Comparison of ENCODE assay signal across 17 cellular contexts in genomic region chr1:104018922-104019674, GRCh38.
DNase-seq lines count a peak whose midpoint lies in the region; ATAC-seq, FAIRE-seq and TF ChIP-seq lines count a peak whose summit lies in the region.
"Had no signal": no experiment of that assay in that cellular context is flagged by ENCODE, and none has a peak within 500 bp of the region (broad histone marks: within the 10 kb centered on the region; RNA-seq: fewer than 3 reads in every experiment).

No MANE protein-coding gene starts in this region.

- H3K23ac ChIP-seq in H1 (ENCODE audit: insufficient read length) = no peak overlapping the region

- ATAC-seq in GM18511 (IDR thresholded peaks at IDR 0.05; ENCODE audit: unreplicated experiment) (peak; percentile 58), HG03280 (IDR thresholded peaks at IDR 0.05; ENCODE audit: unreplicated experiment) (peak; percentile 66), left lobe of liver (no peak)
- ATAC-seq in stimulated activated naive B cell treated with anti-CD40 and anti-IgM and Interleukin-4, amounts not matched to agents 10 μg/mL and 1 μg/mL and 100 μg/mL, for 72 hours (replicated peaks) = peak; percentile 29 to 33
- ATAC-seq: Panc1 had no signal

- H3K14ac ChIP-seq in H1 (ENCODE audit: insufficient read length) = no peak overlapping the region

- no peak overlapping the region for H4K5ac ChIP-seq in H1 (ENCODE audit: insufficient read length, low read depth, low read length)

- peak in 2 of 3 experiments; percentile 20 to 43; a peak in 2 of 4 replicates for TF ChIP-seq CTCF in H1 (IDR thresholded peaks at IDR 0.05; ENCODE audit: control extremely low read depth in 1 of 3, insufficient read depth in 1 of 3, low read depth in 1 of 3, low read length in 3 of 3)
- no peak for TF ChIP-seq CTCF in OCI-LY7 (conservative IDR thresholded peaks at IDR 0.05; ENCODE audit: low read length)

- DNase-seq in H1 (ENCODE audit: low read depth in 1 of 2, low spot score in 2 of 2) = no peak
- DNase-seq in stimulated activated naive B cell treated with anti-CD40 and anti-IgM and Interleukin-4, amounts not matched to agents 10 μg/mL and 1 μg/mL and 100 μg/mL, for 72 hours = no peak
- DNase-seq in OCI-LY7 (ENCODE audit: low spot score) = no peak
- DNase-seq in glomerular visceral epithelial cell (ENCODE audit: extremely low spot score) = no peak
- no peak for DNase-seq in left lobe of liver (ENCODE audit: low spot score)
- DNase-seq: AML-193, COR-L47, EL, NCI-H1092 treated with DMSO at 0.1 percent for 48 hours, NCI-H510A treated with DMSO at 0.1 percent for 48 hours, NCI-H82, SK-N-SH, T-helper 1 cell had no signal

- H3K4me1 Mint-ChIP-seq in stimulated activated naive B cell treated with anti-CD40 and anti-IgM and Interleukin-4, amounts not matched to agents 10 μg/mL and 1 μg/mL and 100 μg/mL, for 72 hours = no peaks in the 10 kb centered on the region

- H3K4me3 ChIP-seq in H1 (ENCODE audit: extremely low read depth in 1 of 4, insufficient read depth in 2 of 4, low read depth in 3 of 4, low read length in 4 of 4) (no peak overlapping the region), OCI-LY7 (ENCODE audit: low read depth, low read length, poor library complexity, severe bottlenecking) (no peak overlapping the region)
- H3K4me3 ChIP-seq: HAP-1 had no signal

- TF ChIP-seq POLR2A in H1 (IDR thresholded peaks at IDR 0.05; ENCODE audit: control extremely low read depth in 1 of 2, low read depth in 2 of 2, low read length in 2 of 2) = no peak

- no peak overlapping the region for H3K4ac ChIP-seq in H1 (replicated peaks; ENCODE audit: insufficient read length, low read depth, low read length)

- no peak overlapping the region for H4K8ac ChIP-seq in H1 (ENCODE audit: extremely low read depth, insufficient read depth, low read length)

- CTCF ChIA-PET in H1 (lab: Charles Lee; ENCODE audit: partially characterized antibody) (interaction anchor here (0.6 to 2.0 kb wide), 13 partner anchors 10 to 262 kb away, joined by 3 to 7 read pairs (median 3); no protein-coding TSS in a partner anchor), OCI-LY7 (lab: Charles Lee; ENCODE audit: unreplicated experiment) (no interaction called here)

- no peak overlapping the region for H3K56ac ChIP-seq in H1 (replicated peaks; ENCODE audit: insufficient read length, low read depth, low read length)

- H3K79me2 ChIP-seq in H1 (ENCODE audit: control insufficient read depth in 1 of 2, insufficient read depth in 2 of 2, low read length in 2 of 2) = no peaks in the 10 kb centered on the region
- no peaks in the 10 kb centered on the region for H3K79me2 ChIP-seq in OCI-LY7 (ENCODE audit: insufficient read depth, low read depth, low read length)

- intact Hi-C loops in OCI-LY7 (cut with micrococcal nuclease; ENCODE audit: unreplicated experiment) = no loop called here

- no TSS peak for BruUV-seq in OCI-LY7 (replicated peaks; lab: Mats Ljungman, UMichigan)

- H3K4me2 ChIP-seq in H1 (ENCODE audit: insufficient read depth in 1 of 2, low read depth in 2 of 2, low read length in 2 of 2) (no peak overlapping the region), OCI-LY7 (ENCODE audit: low read length) (no peak overlapping the region)
- H3K4me2 ChIP-seq: SK-N-SH had no signal

- no peak overlapping the region for H3K9ac ChIP-seq in H1 (replicated peaks in 1 of 4; ENCODE audit: extremely low read depth in 1 of 4, low read depth in 3 of 4, low read length in 3 of 4)
- H3K9ac ChIP-seq: SK-N-SH had no signal

- H2BK12ac ChIP-seq in H1 (ENCODE audit: low read depth, low read length) = no peak overlapping the region

- H2AFZ ChIP-seq in H1 (ENCODE audit: low read length) (no peak overlapping the region), OCI-LY7 (ENCODE audit: low read length) (no peak overlapping the region)

- H2BK120ac ChIP-seq in H1 (replicated peaks; ENCODE audit: low read depth, low read length) = no peak overlapping the region

- no peaks in the 10 kb centered on the region for H3K27me3 Mint-ChIP-seq in stimulated activated naive B cell treated with anti-CD40 and anti-IgM and Interleukin-4, amounts not matched to agents 10 μg/mL and 1 μg/mL and 100 μg/mL, for 72 hours

- H4K91ac ChIP-seq in H1 (replicated peaks; ENCODE audit: insufficient read length, low read length) = no peak overlapping the region

- 100% methylated on average over 1 of the region's 1 CpG; no CpG with 5 or more reads in 1 of the 2 experiments for WGBS in H1 (ENCODE audit: extremely low coverage in 1 of 2, insufficient coverage in 1 of 2, insufficient read length in 1 of 2, insufficient replicate concordance in 2 of 2, low coverage in 1 of 2, low lambda C conversion rate in 2 of 2, missing lambda C conversion rate in 1 of 2), 2 experiments

- no peaks in the 10 kb centered on the region for H3K23me2 ChIP-seq in H1 (ENCODE audit: low read depth, low read length)

- no peaks in the 10 kb centered on the region for H3K79me1 ChIP-seq in H1 (ENCODE audit: low read depth, low read length)

- no peak overlapping the region for H2BK20ac ChIP-seq in H1 (ENCODE audit: low read length)

- H4K20me1 ChIP-seq in H1 (replicated peaks in 1 of 2; ENCODE audit: control insufficient read depth in 1 of 2, insufficient read depth in 2 of 2, low read length in 2 of 2) (no peaks in the 10 kb centered on the region), OCI-LY7 (ENCODE audit: insufficient read depth, low read length) (no peaks in the 10 kb centered on the region)

- H2BK15ac ChIP-seq in H1 (ENCODE audit: low read length) = no peak overlapping the region

- no peaks in the 10 kb centered on the region for H3K36me3 ChIP-seq in H1 (ENCODE audit: control insufficient read depth in 2 of 4, insufficient read depth in 4 of 4, low read length in 3 of 4)
- H3K36me3 ChIP-seq in OCI-LY7 (ENCODE audit: insufficient read depth, low read length) = no peaks in the 10 kb centered on the region
- H3K36me3 ChIP-seq: HAP-1 had no signal

- H3K4me1 ChIP-seq in H1 (replicated peaks in 1 of 4; ENCODE audit: control insufficient read depth in 3 of 4, insufficient read depth in 4 of 4, low read length in 3 of 4) = no peaks in the 10 kb centered on the region
- H3K4me1 ChIP-seq in OCI-LY7 (ENCODE audit: insufficient read depth, low read length, poor library complexity, severe bottlenecking) = no peaks in the 10 kb centered on the region
- H3K4me1 ChIP-seq: HAP-1 had no signal

- TF ChIP-seq RAD21 in H1 (IDR thresholded peaks at IDR 0.05 in 1 of 2, conservative IDR thresholded peaks at IDR 0.05 in 1 of 2; ENCODE audit: low read depth in 2 of 2, low read length in 2 of 2) = no peak; a peak in 2 of 4 replicates

- H3K18ac ChIP-seq in H1 (ENCODE audit: extremely low read depth, low read length) = no peak overlapping the region

- H3K27ac ChIP-seq in H1 (ENCODE audit: low read depth, low read length) = no peak overlapping the region
- H3K27ac ChIP-seq in OCI-LY7 (ENCODE audit: low read depth, low read length, poor library complexity, severe bottlenecking) = no peak overlapping the region

- no peak overlapping the region for H2AK5ac ChIP-seq in H1 (ENCODE audit: low read depth, low read length)

- H3K9me2 ChIP-seq in OCI-LY7 (ENCODE audit: insufficient read depth, low read length) = no peaks in the 10 kb centered on the region
- H3K9me2 ChIP-seq: SK-N-SH had no signal

- no peak overlapping the region for H3K27ac Mint-ChIP-seq in stimulated activated naive B cell treated with anti-CD40 and anti-IgM and Interleukin-4, amounts not matched to agents 10 μg/mL and 1 μg/mL and 100 μg/mL, for 72 hours

- peaks cover 3 to 4% of the 10 kb centered on the region in 2 donors for H3K9me3 Mint-ChIP-seq in stimulated activated naive B cell treated with anti-CD40 and anti-IgM and Interleukin-4, amounts not matched to agents 10 μg/mL and 1 μg/mL and 100 μg/mL, for 72 hours

- no peak overlapping the region for H3K4me3 Mint-ChIP-seq in stimulated activated naive B cell treated with anti-CD40 and anti-IgM and Interleukin-4, amounts not matched to agents 10 μg/mL and 1 μg/mL and 100 μg/mL, for 72 hours

- no peak overlapping the region for H2BK5ac ChIP-seq in H1 (ENCODE audit: low read depth, low read length)

- H3K9me3 ChIP-seq in H1 (ENCODE audit: insufficient read depth in 2 of 2, low read depth in 1 of 2, low read length in 1 of 2) = no peaks in the 10 kb centered on the region
- no peaks in the 10 kb centered on the region for H3K9me3 ChIP-seq in OCI-LY7 (ENCODE audit: low read length)
- H3K9me3 ChIP-seq: HAP-1, SK-N-SH had no signal

- no peak for FAIRE-seq in H1 (lab: Jason Lieb, UNC)

- no peaks in the 10 kb centered on the region for H3K36me3 Mint-ChIP-seq in stimulated activated naive B cell treated with anti-CD40 and anti-IgM and Interleukin-4, amounts not matched to agents 10 μg/mL and 1 μg/mL and 100 μg/mL, for 72 hours

- no peak for TF ChIP-seq EP300 in H1 (IDR thresholded peaks at IDR 0.05; ENCODE audit: borderline replicate concordance in 1 of 2, low read depth in 2 of 2, low read length in 2 of 2)

- H3K27me3 ChIP-seq in H1 (replicated peaks in 1 of 4; ENCODE audit: control insufficient read depth in 3 of 4, extremely low read depth in 1 of 4, insufficient read depth in 3 of 4, low read length in 3 of 4) = no peaks in the 10 kb centered on the region

- POLR2A ChIA-PET in H1 (lab: Charles Lee; ENCODE audit: partially characterized antibody) = no interaction called here
- POLR2A ChIA-PET in OCI-LY7 (lab: Charles Lee) = interaction anchor here (1.8 kb wide), 1 partner anchor 11 kb away, joined by 6 read pairs; no protein-coding TSS in a partner anchor

TF ChIP-seq in H1, 55 proteins besides CTCF, POLR2A, EP300 and RAD21:
- no peak for TF ChIP-seq PHF8 (conservative IDR thresholded peaks at IDR 0.05; ENCODE audit: low read depth, low read length)
- TF ChIP-seq NRF1 (IDR thresholded peaks at IDR 0.05; ENCODE audit: low read depth, low read length) = no peak
- no peak for TF ChIP-seq YY1 (IDR thresholded peaks at IDR 0.05; ENCODE audit: low read depth, low read length)
- no peak for TF ChIP-seq SIX5 (IDR thresholded peaks at IDR 0.05; ENCODE audit: low read depth, low read length)
- TF ChIP-seq SP1 (IDR thresholded peaks at IDR 0.05; ENCODE audit: low read depth, low read length) = no peak
- TF ChIP-seq SRF (IDR thresholded peaks at IDR 0.05; ENCODE audit: low read depth, low read length) = no peak
- TF ChIP-seq POU5F1 (IDR thresholded peaks at IDR 0.05; ENCODE audit: low read depth, low read length) = no peak
TF ChIP-seq in H1: peak in this region for 0.
